In the genomic region with DNA sequence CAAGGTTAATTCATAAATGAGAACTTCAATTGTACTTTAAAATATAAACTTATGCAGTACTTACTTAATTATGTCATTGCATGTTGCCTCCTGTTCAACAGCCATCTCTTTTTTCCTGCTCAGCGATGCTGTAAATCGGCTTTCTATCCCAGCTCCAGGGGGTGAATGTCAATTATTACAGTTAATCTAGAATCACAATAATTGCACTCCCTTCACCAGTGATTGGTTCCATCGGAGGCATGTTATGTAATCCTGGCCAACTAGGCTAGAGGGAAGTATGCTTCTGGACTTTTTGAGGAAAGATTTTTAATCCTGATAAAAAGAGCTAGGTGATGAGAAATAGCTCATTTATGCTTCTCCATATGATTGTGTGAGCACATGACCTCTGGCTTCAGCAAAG, we compare ENCODE assay signal across 1 cellular context.
TF ChIP-seq lines count a peak whose summit lies in the region.

No MANE protein-coding gene starts in this region.

TF ChIP-seq in GM23338, 12 proteins besides CTCF, POLR2A, EP300 and RAD21 (continued from another document):
- TF ChIP-seq, protein P1, sequence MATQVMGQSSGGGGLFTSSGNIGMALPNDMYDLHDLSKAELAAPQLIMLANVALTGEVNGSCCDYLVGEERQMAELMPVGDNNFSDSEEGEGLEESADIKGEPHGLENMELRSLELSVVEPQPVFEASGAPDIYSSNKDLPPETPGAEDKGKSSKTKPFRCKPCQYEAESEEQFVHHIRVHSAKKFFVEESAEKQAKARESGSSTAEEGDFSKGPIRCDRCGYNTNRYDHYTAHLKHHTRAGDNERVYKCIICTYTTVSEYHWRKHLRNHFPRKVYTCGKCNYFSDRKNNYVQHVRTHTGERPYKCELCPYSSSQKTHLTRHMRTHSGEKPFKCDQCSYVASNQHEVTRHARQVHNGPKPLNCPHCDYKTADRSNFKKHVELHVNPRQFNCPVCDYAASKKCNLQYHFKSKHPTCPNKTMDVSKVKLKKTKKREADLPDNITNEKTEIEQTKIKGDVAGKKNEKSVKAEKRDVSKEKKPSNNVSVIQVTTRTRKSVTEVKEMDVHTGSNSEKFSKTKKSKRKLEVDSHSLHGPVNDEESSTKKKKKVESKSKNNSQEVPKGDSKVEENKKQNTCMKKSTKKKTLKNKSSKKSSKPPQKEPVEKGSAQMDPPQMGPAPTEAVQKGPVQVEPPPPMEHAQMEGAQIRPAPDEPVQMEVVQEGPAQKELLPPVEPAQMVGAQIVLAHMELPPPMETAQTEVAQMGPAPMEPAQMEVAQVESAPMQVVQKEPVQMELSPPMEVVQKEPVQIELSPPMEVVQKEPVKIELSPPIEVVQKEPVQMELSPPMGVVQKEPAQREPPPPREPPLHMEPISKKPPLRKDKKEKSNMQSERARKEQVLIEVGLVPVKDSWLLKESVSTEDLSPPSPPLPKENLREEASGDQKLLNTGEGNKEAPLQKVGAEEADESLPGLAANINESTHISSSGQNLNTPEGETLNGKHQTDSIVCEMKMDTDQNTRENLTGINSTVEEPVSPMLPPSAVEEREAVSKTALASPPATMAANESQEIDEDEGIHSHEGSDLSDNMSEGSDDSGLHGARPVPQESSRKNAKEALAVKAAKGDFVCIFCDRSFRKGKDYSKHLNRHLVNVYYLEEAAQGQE (IDR thresholded peaks at IDR 0.05; ENCODE audit: unreplicated experiment) = no peak
- TF ChIP-seq EZH2phosphoT487 (IDR thresholded peaks at IDR 0.05; ENCODE audit: unreplicated experiment) (no peak), CREB1 (CRISPR knock-in tag; IDR thresholded peaks at IDR 0.05; ENCODE audit: low read depth) (no peak), STAT1 (IDR thresholded peaks at IDR 0.05; ENCODE audit: unreplicated experiment) (no peak), EZH2 (IDR thresholded peaks at IDR 0.05; ENCODE audit: low read depth, unreplicated experiment) (no peak), POLR2AphosphoS5 (IDR thresholded peaks at IDR 0.05; ENCODE audit: low read depth) (no peak), ZNF331 (CRISPR knock-in tag; IDR thresholded peaks at IDR 0.05; ENCODE audit: low read depth) (no peak), JUNB (IDR thresholded peaks at IDR 0.05; ENCODE audit: unreplicated experiment) (no peak), ZNF114 (CRISPR knock-in tag; IDR thresholded peaks at IDR 0.05) (no peak)
- TF ChIP-seq, protein P2, sequence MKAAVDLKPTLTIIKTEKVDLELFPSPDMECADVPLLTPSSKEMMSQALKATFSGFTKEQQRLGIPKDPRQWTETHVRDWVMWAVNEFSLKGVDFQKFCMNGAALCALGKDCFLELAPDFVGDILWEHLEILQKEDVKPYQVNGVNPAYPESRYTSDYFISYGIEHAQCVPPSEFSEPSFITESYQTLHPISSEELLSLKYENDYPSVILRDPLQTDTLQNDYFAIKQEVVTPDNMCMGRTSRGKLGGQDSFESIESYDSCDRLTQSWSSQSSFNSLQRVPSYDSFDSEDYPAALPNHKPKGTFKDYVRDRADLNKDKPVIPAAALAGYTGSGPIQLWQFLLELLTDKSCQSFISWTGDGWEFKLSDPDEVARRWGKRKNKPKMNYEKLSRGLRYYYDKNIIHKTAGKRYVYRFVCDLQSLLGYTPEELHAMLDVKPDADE (IDR thresholded peaks at IDR 0.05) = no peak
